ENCODE assay signal across 8 cellular contexts in the genomic region with DNA sequence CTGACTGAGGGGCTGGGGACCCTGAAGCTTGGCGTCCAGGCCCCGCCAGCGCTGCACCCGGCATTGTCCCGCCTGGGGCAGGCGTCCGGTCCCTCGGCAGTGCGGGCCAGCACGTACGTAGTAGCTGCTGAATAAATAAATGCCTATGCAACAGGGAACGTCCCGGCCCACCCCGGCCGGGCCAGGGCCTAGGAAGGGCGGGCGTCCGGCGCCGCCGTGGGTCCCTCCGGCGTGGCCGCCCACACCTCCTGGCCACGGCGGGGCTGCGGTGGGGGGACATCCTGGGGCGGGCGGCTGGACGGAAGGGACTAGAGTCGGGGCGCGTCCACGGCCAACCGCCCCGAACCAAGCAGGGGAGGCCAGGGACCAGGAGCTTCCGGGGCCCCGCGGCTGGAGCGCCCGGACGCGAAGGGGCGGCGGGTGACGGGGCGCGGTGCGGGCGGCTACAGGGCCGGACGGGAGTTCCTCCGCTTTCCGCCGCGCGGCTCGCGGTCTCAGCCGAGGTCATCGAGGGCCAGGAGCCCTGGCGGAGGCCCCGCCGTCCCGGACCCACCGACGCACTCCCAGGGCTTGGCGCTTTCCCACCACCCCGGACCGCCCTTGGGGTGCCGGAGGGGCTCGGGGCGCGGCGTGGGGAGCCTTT. TPM values are rescaled to one million over a fixed set of nuclear protein-coding genes. Genes with fewer than 3 reads are reported as not detected.
A peak's percentile ranks its signal among the peaks of the same experiment; 100 is the strongest.
DNase-seq lines count a peak whose midpoint lies in the region; ATAC-seq and TF ChIP-seq lines count a peak whose summit lies in the region.

No MANE protein-coding gene starts in this region.

- POLR2A ChIA-PET in naive thymus-derived CD8-positive, alpha-beta T cell (lab: Charles Lee): interaction anchor here (0.8 to 1.2 kb wide), 3 partner anchors 18 to 345 kb away, joined by 3 read pairs; no protein-coding TSS in a partner anchor

- peaks cover 26% of the 10 kb centered on the region for H3K27me3 Mint-ChIP-seq in activated T-helper 17 cell treated with anti-CD3 and anti-CD28 coated beads, Interleukin-2, amount 50 U/mL, for 72 hours
- H3K27me3 Mint-ChIP-seq in naive thymus-derived CD8-positive, alpha-beta T cell: peaks cover 0 to 29% (median 7%) of the 10 kb centered on the region in 5 donors

- H3K27me3 ChIP-seq in HL-60 (ENCODE audit: insufficient read depth, poor library complexity, severe bottlenecking): peaks cover 44% of the 10 kb centered on the region

- in situ Hi-C loops in KBM-7 (cut with MboI; ENCODE audit: low pct_unique_long_range_greater_than_20kb, low sequenced_read_pairs): no loop called here

- peak; percentile 15 for DNase-seq in stimulated activated CD4-positive, alpha-beta T cell treated with anti-CD3 and anti-CD28 coated beads, Interleukin-12 subunit alpha, Interleukin-12 subunit beta, amount 100 ng/mL, for 4 hours
- no peak for DNase-seq in stimulated activated CD4-positive, alpha-beta T cell treated with anti-CD3 and anti-CD28 coated beads, Interleukin-4, amount 100 ng/mL, for 24 hours
- no peak for DNase-seq in HL-60 (ENCODE audit: low read depth in 1 of 2, low spot score in 1 of 2)
- peak; percentile 43 for DNase-seq in fibroblast of mammary gland (ENCODE audit: low read depth)
- peak in 3 of 10 donors; percentile 10 to 36 (median 15) for DNase-seq in naive thymus-derived CD8-positive, alpha-beta T cell
- no peak for DNase-seq in KBM-7
- DNase-seq in DMS79 (lab: John Stamatoyannopoulos, UW): no peak

- peak overlapping the region; percentile 81 for H3K4me3 Mint-ChIP-seq in activated T-helper 17 cell treated with anti-CD3 and anti-CD28 coated beads, Interleukin-2, amount 50 U/mL, for 72 hours
- peak overlapping the region; percentile 69 to 86 (median 74) for H3K4me3 Mint-ChIP-seq in naive thymus-derived CD8-positive, alpha-beta T cell

- peaks cover 7% of the 10 kb centered on the region for H3K36me3 Mint-ChIP-seq in activated T-helper 17 cell treated with anti-CD3 and anti-CD28 coated beads, Interleukin-2, amount 50 U/mL, for 72 hours (ENCODE audit: low read depth)
- no peaks in the 10 kb centered on the region for H3K36me3 Mint-ChIP-seq in naive thymus-derived CD8-positive, alpha-beta T cell

- TF ChIP-seq CTCF in HL-60 (IDR thresholded peaks at IDR 0.05; ENCODE audit: insufficient read depth, low read length) (no peak), fibroblast of mammary gland (conservative IDR thresholded peaks at IDR 0.05; ENCODE audit: control insufficient read depth, insufficient read depth, low read depth, low read length) (no peak)

- peak; percentile 63 for ATAC-seq in activated T-helper 17 cell treated with anti-CD3 and anti-CD28 coated beads, Interleukin-2, amount 50 U/mL, for 72 hours (replicated peaks)
- peak; percentile 30 to 31 for ATAC-seq in naive thymus-derived CD8-positive, alpha-beta T cell

- no peaks in the 10 kb centered on the region for H3K9me3 Mint-ChIP-seq in activated T-helper 17 cell treated with anti-CD3 and anti-CD28 coated beads, Interleukin-2, amount 50 U/mL, for 72 hours
- H3K9me3 Mint-ChIP-seq in naive thymus-derived CD8-positive, alpha-beta T cell: peaks cover 0 to 1% (median 0%) of the 10 kb centered on the region in 9 donors

- no peak overlapping the region for H3K27ac ChIP-seq in HL-60 (replicated peaks)

- peak overlapping the region; percentile 53 for H3K4me3 ChIP-seq in HL-60 (replicated peaks; ENCODE audit: insufficient read depth, low read length)
- peak overlapping the region; percentile 71 for H3K4me3 ChIP-seq in fibroblast of mammary gland (ENCODE audit: control insufficient read depth, low read depth, low read length)

- no peak overlapping the region for H3K27ac Mint-ChIP-seq in activated T-helper 17 cell treated with anti-CD3 and anti-CD28 coated beads, Interleukin-2, amount 50 U/mL, for 72 hours
- peak overlapping the region in 1 of 10 donors; percentile 51 for H3K27ac Mint-ChIP-seq in naive thymus-derived CD8-positive, alpha-beta T cell

- no peaks in the 10 kb centered on the region for H3K4me1 Mint-ChIP-seq in activated T-helper 17 cell treated with anti-CD3 and anti-CD28 coated beads, Interleukin-2, amount 50 U/mL, for 72 hours
- H3K4me1 Mint-ChIP-seq in naive thymus-derived CD8-positive, alpha-beta T cell: peaks cover 2 to 18% (median 11%) of the 10 kb centered on the region in 4 donors

RNA-seq across cellular contexts. Expression of a gene that starts 0.9 kb away (rescaled TPM):
- 10 to 100 TPM in 1 of 2 donors, under 1 TPM in 1; 0.76 to 11.9 TPM for total RNA-seq in activated T-helper 17 cell treated with anti-CD3 and anti-CD28 coated beads, Interleukin-2, amount 50 U/mL, for 72 hours
- total RNA-seq in naive thymus-derived CD8-positive, alpha-beta T cell: 1 to 10 TPM; 7.4 to 8.0 TPM
- 1 to 10 TPM in 1 of 3 donors, under 1 TPM in 2; 0.59 to 1.0 (median 0.77) TPM for polyA plus RNA-seq in naive thymus-derived CD8-positive, alpha-beta T cell

Comparison
In these comparisons a context has a peak if more than half of its experiments do, and no peak if none do; other contexts are left out.
1. DNase-seq: peak in stimulated activated CD4-positive, alpha-beta T cell treated with anti-CD3 and anti-CD28 coated beads, Interleukin-12 subunit alpha, Interleukin-12 subunit beta, amount 100 ng/mL, for 4 hours (single experiment) and fibroblast of mammary gland (single experiment); none in stimulated activated CD4-positive, alpha-beta T cell treated with anti-CD3 and anti-CD28 coated beads, Interleukin-4, amount 100 ng/mL, for 24 hours (single experiment), HL-60 (0 of 2), KBM-7 (single experiment) and DMS79 (single experiment).